8 cellular contexts compared by ENCODE assay signal in genomic region chr2:161139098-161139987, GRCh38. TPM values are rescaled to one million over a fixed set of nuclear protein-coding genes. Genes with fewer than 3 reads are reported as not detected.
A peak's percentile ranks its signal among the peaks of the same experiment; 100 is the strongest.
DNase-seq lines count a peak whose midpoint lies in the region; ATAC-seq and TF ChIP-seq lines count a peak whose summit lies in the region.

No MANE protein-coding gene starts in this region.

- peak overlapping the region; percentile 49 for H3K27ac ChIP-seq in CD8-positive, alpha-beta memory T cell (ENCODE audit: low read depth, low read length)
- peak overlapping the region; percentile 28 to 40 for H3K27ac ChIP-seq in tibial artery
- no peak overlapping the region for H3K27ac ChIP-seq in A673 (ENCODE audit: low read depth, low read length, poor library complexity, severe bottlenecking)

- peak overlapping the region; percentile 44 for H3K4me3 ChIP-seq in CD8-positive, alpha-beta memory T cell (ENCODE audit: low read length)
- H3K4me3 ChIP-seq in tibial artery (peak overlapping the region in 1 of 2 donors; percentile 23), A673 (ENCODE audit: low read depth, low read length, poor library complexity, severe bottlenecking) (no peak overlapping the region)

- peaks cover 38% of the 10 kb centered on the region for H3K4me1 ChIP-seq in CD8-positive, alpha-beta memory T cell (ENCODE audit: insufficient read depth, low read length)
- H3K4me1 ChIP-seq in tibial artery (peaks cover 0 to 57% (median 19%) of the 10 kb centered on the region in 4 donors), A673 (ENCODE audit: insufficient read depth, low read length, poor library complexity, severe bottlenecking) (peaks cover 9% of the 10 kb centered on the region)

- peaks cover 0 to 12% (median 1%) of the 10 kb centered on the region in 3 donors for H3K36me3 Mint-ChIP-seq in CD8-positive, alpha-beta memory T cell

- peak; percentile 29 for ATAC-seq in GM21619 (IDR thresholded peaks at IDR 0.05; ENCODE audit: unreplicated experiment)

- H3K27me3 Mint-ChIP-seq in CD8-positive, alpha-beta memory T cell, result no peaks in the 10 kb centered on the region

- no TSS peak for BruUV-seq in A673 (replicated peaks; lab: Mats Ljungman, UMichigan)

- H3K27me3 ChIP-seq in CD8-positive, alpha-beta memory T cell (ENCODE audit: insufficient read depth, low read length, poor library complexity, severe bottlenecking), result no peaks in the 10 kb centered on the region
- H3K27me3 ChIP-seq in tibial artery (no peaks in the 10 kb centered on the region), A673 (replicated peaks; ENCODE audit: insufficient read depth, low read depth, low read length, poor library complexity) (no peaks in the 10 kb centered on the region)

- no peaks in the 10 kb centered on the region for H3K9me3 Mint-ChIP-seq in CD8-positive, alpha-beta memory T cell

- POLR2A ChIA-PET in CD8-positive, alpha-beta memory T cell (lab: Charles Lee), result no interaction called here
- POLR2A ChIA-PET in A673 (lab: Charles Lee; ENCODE audit: low non-redundant PET), result no interaction called here

- CTCF ChIA-PET in CD8-positive, alpha-beta memory T cell (lab: Charles Lee), result interaction anchor here (1.1 to 2.2 kb wide), 3 partner anchors 10 to 84 kb away, joined by 3 to 6 read pairs (median 6); no protein-coding TSS in a partner anchor
- CTCF ChIA-PET in A673 (lab: Charles Lee), result no interaction called here

- H3K36me3 ChIP-seq in CD8-positive, alpha-beta memory T cell (ENCODE audit: insufficient read depth, low read length), result no peaks in the 10 kb centered on the region
- H3K36me3 ChIP-seq in tibial artery (no peaks in the 10 kb centered on the region), A673 (ENCODE audit: insufficient read depth, low read length, poor library complexity, severe bottlenecking) (no peaks in the 10 kb centered on the region)

- TF ChIP-seq CTCF in tibial artery (IDR thresholded peaks at IDR 0.05) (no peak), A673 (conservative IDR thresholded peaks at IDR 0.05; ENCODE audit: low read depth, low read length) (no peak)

- peaks cover 76 to 87% (median 80%) of the 10 kb centered on the region in 3 donors for H3K4me1 Mint-ChIP-seq in CD8-positive, alpha-beta memory T cell

- peak overlapping the region; percentile 88 to 99 (median 89) for H3K4me3 Mint-ChIP-seq in CD8-positive, alpha-beta memory T cell

- DNase-seq in CD8-positive, alpha-beta memory T cell, result peak in 1 of 5 donors; percentile 46
- DNase-seq in RPMI7951 (ENCODE audit: low read depth) (peak; percentile 54), glomerular visceral epithelial cell (ENCODE audit: extremely low spot score) (peak; percentile 46), tibial artery (no peak), ureter (ENCODE audit: low spot score) (no peak), A673 (ENCODE audit: low spot score) (no peak), NCI-H345 treated with DMSO at 0.1 percent for 48 hours (lab: John Stamatoyannopoulos, UW; ENCODE audit: unreplicated experiment) (no peak)

- no peaks in the 10 kb centered on the region for H3K9me3 ChIP-seq in CD8-positive, alpha-beta memory T cell (ENCODE audit: low read length)
- H3K9me3 ChIP-seq in tibial artery, result no peaks in the 10 kb centered on the region
- no peaks in the 10 kb centered on the region for H3K9me3 ChIP-seq in A673 (ENCODE audit: low read depth, low read length, poor library complexity, severe bottlenecking)

- H3K27ac Mint-ChIP-seq in CD8-positive, alpha-beta memory T cell, result peak overlapping the region; percentile 85 to 98 (median 97)

- intact Hi-C loops in tibial artery (cut with DNase I; ENCODE audit: low total_unique reads) (no loop called here), A673 (cut with micrococcal nuclease; ENCODE audit: unreplicated experiment) (no loop called here)

RNA-seq across cellular contexts. Expression of gene TANK, which starts 20.9 kb away (rescaled TPM):
- total RNA-seq in CD8-positive, alpha-beta memory T cell, result 10 to 100 TPM; 75.5 to 81.7 TPM
- 70.8 TPM for polyA plus RNA-seq in CD8-positive, alpha-beta memory T cell
- total RNA-seq in RPMI7951 (2014; rRNA removed; shearing (Covaris generic)), result 92.0 and 125 TPM in 2 replicates
- total RNA-seq in ureter, result 81.2 TPM
- 35.9 and 38.9 TPM in 2 replicates for total RNA-seq in A673 (2021)

Comparison
In these comparisons a context has a peak if more than half of its experiments do, and no peak if none do; other contexts are left out.
1. DNase-seq: peak in RPMI7951 (single experiment) and glomerular visceral epithelial cell (single experiment); none in tibial artery (0 of 2), ureter (single experiment), A673 (single experiment) and NCI-H345 treated with DMSO at 0.1 percent for 48 hours (single experiment).